ENCODE assay signal across 8 cellular contexts in the genomic region with DNA sequence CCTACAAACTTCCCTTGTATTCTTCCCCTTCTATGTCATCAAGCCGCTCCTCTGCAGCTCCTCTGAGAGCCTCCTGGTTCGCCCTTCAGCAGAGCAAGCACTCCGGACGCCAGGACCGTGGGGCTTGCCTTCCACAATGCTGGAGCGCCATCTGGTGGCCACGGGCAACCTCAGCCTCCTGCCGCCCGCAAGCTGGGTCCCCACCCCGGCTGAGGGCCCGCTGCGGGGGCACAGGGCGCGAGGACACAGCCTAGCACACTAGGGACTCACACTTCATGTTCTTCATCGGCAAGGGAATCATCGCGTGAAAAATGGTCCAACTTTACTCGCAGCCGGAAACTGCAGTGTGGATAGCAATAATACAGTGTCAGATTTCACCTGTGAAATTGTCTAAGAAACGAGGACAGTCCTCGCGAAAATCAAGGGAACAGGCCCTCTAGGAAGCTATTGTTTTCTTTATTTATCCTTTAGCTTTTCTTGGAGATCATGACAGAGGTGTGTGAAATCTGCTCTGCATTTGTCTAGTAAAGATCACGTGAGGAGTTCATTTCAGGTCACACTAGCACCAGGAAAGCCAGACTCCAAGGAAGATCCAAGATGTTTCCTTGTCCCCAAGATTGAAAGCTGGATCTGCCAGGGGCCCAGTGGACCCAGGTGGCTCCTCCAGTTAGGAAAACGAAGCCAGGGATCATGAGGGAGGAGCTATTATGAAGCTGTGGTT. TPM values are rescaled to one million over a fixed set of nuclear protein-coding genes. Genes with fewer than 3 reads are reported as not detected.
A peak's percentile ranks its signal among the peaks of the same experiment; 100 is the strongest.
DNase-seq lines count a peak whose midpoint lies in the region; ATAC-seq and TF ChIP-seq lines count a peak whose summit lies in the region.

No MANE protein-coding gene starts in this region.

- no peaks in the 10 kb centered on the region for H3K9me3 ChIP-seq in neutrophil
- no peaks in the 10 kb centered on the region for H3K9me3 ChIP-seq in stomach smooth muscle (ENCODE audit: control insufficient read depth in 2 of 2, low read length in 2 of 2)

- H3K4me1 ChIP-seq in neutrophil (ENCODE audit: control insufficient read depth in 1 of 2, insufficient read depth in 1 of 2, low read depth in 1 of 2, low read length in 1 of 2) = no peaks in the 10 kb centered on the region
- H3K4me1 ChIP-seq in stomach smooth muscle (ENCODE audit: control insufficient read depth, insufficient read depth, low read length) = peaks cover 19% of the 10 kb centered on the region

- DNase-seq in D341Med (ENCODE audit: low spot score) (peak; percentile 95), LHCN-M2 (ENCODE audit: low read depth) (peak; percentile 84), RKO (ENCODE audit: low spot score) (peak; percentile 87), fibroblast of villous mesenchyme (ENCODE audit: low read depth) (peak; percentile 92)

- TF ChIP-seq CTCF in fibroblast of villous mesenchyme (IDR thresholded peaks at IDR 0.05; ENCODE audit: insufficient read depth, low read depth, low read length) (peak; percentile 98), neutrophil (IDR thresholded peaks at IDR 0.05) (peak; percentile 73)

- H3K9ac ChIP-seq in stomach smooth muscle (ENCODE audit: low read length in 2 of 2) = peak overlapping the region in 1 of 2 donors; percentile 67

- H3K4me3 Mint-ChIP-seq in activated T-helper 17 cell treated with anti-CD3 and anti-CD28 coated beads, Interleukin-2, amount 50 U/mL, for 72 hours = no peak overlapping the region

- no peaks in the 10 kb centered on the region for H3K4me1 Mint-ChIP-seq in activated T-helper 17 cell treated with anti-CD3 and anti-CD28 coated beads, Interleukin-2, amount 50 U/mL, for 72 hours

- H3K4me3 ChIP-seq in fibroblast of villous mesenchyme (ENCODE audit: low read depth, low read length) (no peak overlapping the region), neutrophil (ENCODE audit: low read depth in 1 of 2, low read length in 1 of 2) (no peak overlapping the region), stomach smooth muscle (ENCODE audit: low read length in 2 of 2) (peak overlapping the region; percentile 64 to 68)

- no peaks in the 10 kb centered on the region for H3K36me3 ChIP-seq in neutrophil
- H3K36me3 ChIP-seq in stomach smooth muscle (ENCODE audit: control insufficient read depth in 2 of 2, insufficient read depth in 2 of 2, low read length in 2 of 2) = no peaks in the 10 kb centered on the region

- H3K9me3 Mint-ChIP-seq in activated T-helper 17 cell treated with anti-CD3 and anti-CD28 coated beads, Interleukin-2, amount 50 U/mL, for 72 hours = no peaks in the 10 kb centered on the region

- no peaks in the 10 kb centered on the region for H3K36me3 Mint-ChIP-seq in activated T-helper 17 cell treated with anti-CD3 and anti-CD28 coated beads, Interleukin-2, amount 50 U/mL, for 72 hours (ENCODE audit: low read depth)

- H3K27ac ChIP-seq in neutrophil = no peak overlapping the region
- H3K27ac ChIP-seq in stomach smooth muscle (ENCODE audit: low read length) = no peak overlapping the region

- H3K27me3 Mint-ChIP-seq in activated T-helper 17 cell treated with anti-CD3 and anti-CD28 coated beads, Interleukin-2, amount 50 U/mL, for 72 hours = peaks cover 2% of the 10 kb centered on the region

- H3K27ac Mint-ChIP-seq in activated T-helper 17 cell treated with anti-CD3 and anti-CD28 coated beads, Interleukin-2, amount 50 U/mL, for 72 hours = no peak overlapping the region

- H3K27me3 ChIP-seq in neutrophil = peaks cover 4% of the 10 kb centered on the region
- no peaks in the 10 kb centered on the region for H3K27me3 ChIP-seq in stomach smooth muscle (ENCODE audit: control insufficient read depth in 1 of 2, insufficient read depth in 2 of 2, low read length in 2 of 2)

- ATAC-seq in GM21529 (IDR thresholded peaks at IDR 0.05; ENCODE audit: unreplicated experiment) = peak; percentile 92
- peak; percentile 96 for ATAC-seq in activated T-helper 17 cell treated with anti-CD3 and anti-CD28 coated beads, Interleukin-2, amount 50 U/mL, for 72 hours (replicated peaks)

RNA-seq across cellular contexts. Expression of a gene that starts 5.8 kb away (rescaled TPM):
- total RNA-seq in LHCN-M2 (2014; rRNA removed) (not detected in 2 replicates), fibroblast of villous mesenchyme (not detected in 2 replicates)
- not detected for polyA plus RNA-seq in LHCN-M2 (2012)
- total RNA-seq in activated T-helper 17 cell treated with anti-CD3 and anti-CD28 coated beads, Interleukin-2, amount 50 U/mL, for 72 hours = not detected

RNA-seq across cellular contexts. Expression of a gene that starts 18.4 kb away (rescaled TPM):
- total RNA-seq in LHCN-M2 (2014; rRNA removed) = 0.19 and 2.0 TPM in 2 replicates
- polyA plus RNA-seq in LHCN-M2 (2012) = 0.45 TPM
- total RNA-seq in activated T-helper 17 cell treated with anti-CD3 and anti-CD28 coated beads, Interleukin-2, amount 50 U/mL, for 72 hours = 1 to 10 TPM in 1 of 2 donors, under 1 TPM in 1; 0.43 to 2.5 TPM
- 0.43 and 0.64 TPM in 2 replicates for total RNA-seq in fibroblast of villous mesenchyme

RNA-seq across cellular contexts. Expression of a gene that starts 55.2 kb away (rescaled TPM):
- 42.1 and 60.7 TPM in 2 replicates for total RNA-seq in LHCN-M2 (2014; rRNA removed)
- polyA plus RNA-seq in LHCN-M2 (2012) = 52.9 TPM
- 100 to 1,000 TPM; 271 to 319 TPM for total RNA-seq in activated T-helper 17 cell treated with anti-CD3 and anti-CD28 coated beads, Interleukin-2, amount 50 U/mL, for 72 hours
- 63.5 and 64.3 TPM in 2 replicates for total RNA-seq in fibroblast of villous mesenchyme

Comparison
In these comparisons a context has a peak if more than half of its experiments do, and no peak if none do; other contexts are left out.
1. H3K4me3 ChIP-seq: peak in stomach smooth muscle (2 of 2); none in fibroblast of villous mesenchyme (single experiment) and neutrophil (0 of 2).
2. Peak in every context shown above with its lines, with median percentiles within 50 percentile points of each other: DNase-seq.